Comparison of ENCODE assay signal across 25 cellular contexts in the genomic region with DNA sequence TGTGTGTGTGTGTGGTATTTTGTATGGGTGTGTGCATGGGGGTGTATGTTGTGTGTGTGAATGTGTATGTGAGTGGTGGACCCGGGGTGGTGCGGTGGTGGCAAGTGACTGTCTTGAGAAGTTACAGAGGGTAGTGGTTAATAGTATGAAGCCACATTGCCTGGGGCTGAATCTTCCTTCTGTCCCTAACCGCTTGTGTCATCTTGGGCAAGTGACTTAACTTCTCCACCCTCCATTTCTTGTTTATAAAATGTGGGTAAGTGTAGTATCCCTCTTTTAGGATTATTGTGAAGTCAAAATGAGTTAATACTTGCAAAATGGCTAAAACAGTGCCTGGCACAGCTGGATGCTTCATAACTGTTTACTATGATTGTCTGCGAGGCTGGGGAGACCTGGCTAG.
DNase-seq lines count a peak whose midpoint lies in the region; ATAC-seq, FAIRE-seq and TF ChIP-seq lines count a peak whose summit lies in the region.
"Had no signal": no experiment of that assay in that cellular context is flagged by ENCODE, and none has a peak within 500 bp of the region (broad histone marks: within the 10 kb centered on the region; RNA-seq: fewer than 3 reads in every experiment).

No MANE protein-coding gene starts in this region.

- no peak for TF ChIP-seq CTCF in neural progenitor cell (IDR thresholded peaks at IDR 0.05)

- FAIRE-seq in urothelium cell line (lab: Jason Lieb, UNC): peak; percentile 42
- FAIRE-seq: A549, D721Med, GM12878, GM12892, GM18507 had no signal

- no peak overlapping the region for H3K4me3 ChIP-seq in neural progenitor cell
- H3K4me3 ChIP-seq: A549; BLaER1 treated with 17β-estradiol and CSF1 and Interleukin-3, amounts not matched to agents 10 nM and 100 nM; GM12878 had no signal

- no peaks in the 10 kb centered on the region for H3K9me3 Mint-ChIP-seq in activated CD8-positive, alpha-beta memory T cell treated with anti-CD3 and anti-CD28 coated beads, Interleukin-2, amount 10 ng/mL, durations not matched to agents 7 days and 5 days (ENCODE audit: low read depth)
- peaks cover 13% of the 10 kb centered on the region for H3K9me3 Mint-ChIP-seq in neural progenitor cell
- H3K9me3 Mint-ChIP-seq: CD4-positive, alpha-beta T cell; CD8-positive, alpha-beta T cell had no signal

- H3K27ac Mint-ChIP-seq in activated CD8-positive, alpha-beta memory T cell treated with anti-CD3 and anti-CD28 coated beads, Interleukin-2, amount 10 ng/mL, durations not matched to agents 7 days and 5 days: peak overlapping the region; percentile 12
- H3K27ac Mint-ChIP-seq in neural progenitor cell: peak overlapping the region; percentile 3
- H3K27ac Mint-ChIP-seq: B cell; CD4-positive, alpha-beta T cell; CD8-positive, alpha-beta T cell had no signal

- no peaks in the 10 kb centered on the region for H3K27me3 Mint-ChIP-seq in activated CD8-positive, alpha-beta memory T cell treated with anti-CD3 and anti-CD28 coated beads, Interleukin-2, amount 10 ng/mL, durations not matched to agents 7 days and 5 days
- peaks cover 24% of the 10 kb centered on the region for H3K27me3 Mint-ChIP-seq in neural progenitor cell (ENCODE audit: insufficient read depth, low read depth)

- H3K4me1 Mint-ChIP-seq in activated CD8-positive, alpha-beta memory T cell treated with anti-CD3 and anti-CD28 coated beads, Interleukin-2, amount 10 ng/mL, durations not matched to agents 7 days and 5 days: no peaks in the 10 kb centered on the region
- H3K4me1 Mint-ChIP-seq in neural progenitor cell: peaks cover 21% of the 10 kb centered on the region
- H3K4me1 Mint-ChIP-seq: B cell had no signal

- H4K20me1 ChIP-seq in neural progenitor cell (ENCODE audit: low read depth): no peaks in the 10 kb centered on the region
- H4K20me1 ChIP-seq: BLaER1 treated with 17β-estradiol and CSF1 and Interleukin-3, amounts not matched to agents 10 nM and 100 nM had no signal

- H3K36me3 Mint-ChIP-seq in activated CD8-positive, alpha-beta memory T cell treated with anti-CD3 and anti-CD28 coated beads, Interleukin-2, amount 10 ng/mL, durations not matched to agents 7 days and 5 days: no peaks in the 10 kb centered on the region
- H3K36me3 Mint-ChIP-seq in neural progenitor cell: peaks cover 7% of the 10 kb centered on the region
- H3K36me3 Mint-ChIP-seq: CD8-positive, alpha-beta T cell had no signal

- CTCF ChIA-PET in activated CD8-positive, alpha-beta memory T cell treated with anti-CD3 and anti-CD28 coated beads, Interleukin-2, amount 10 ng/mL, durations not matched to agents 7 days and 5 days (lab: Charles Lee): no interaction called here

- H3K9me3 ChIP-seq in neural progenitor cell (ENCODE audit: low read depth): no peaks in the 10 kb centered on the region
- H3K9me3 ChIP-seq: A549, Caco-2 had no signal

- no peak overlapping the region for H3K4me2 ChIP-seq in neural progenitor cell
- H3K4me2 ChIP-seq: A549 had no signal

- H2AFZ ChIP-seq in neural progenitor cell (replicated peaks): no peak overlapping the region

- no peaks in the 10 kb centered on the region for H3K27me3 ChIP-seq in neural progenitor cell
- H3K27me3 ChIP-seq: BLaER1 treated with 17β-estradiol and CSF1 and Interleukin-3, amounts not matched to agents 10 nM and 100 nM had no signal

- no peak overlapping the region for H3K4me3 Mint-ChIP-seq in activated CD8-positive, alpha-beta memory T cell treated with anti-CD3 and anti-CD28 coated beads, Interleukin-2, amount 10 ng/mL, durations not matched to agents 7 days and 5 days
- H3K4me3 Mint-ChIP-seq in neural progenitor cell: no peak overlapping the region
- H3K4me3 Mint-ChIP-seq: B cell; CD4-positive, alpha-beta T cell; CD8-positive, alpha-beta T cell had no signal

- no peaks in the 10 kb centered on the region for H3K36me3 ChIP-seq in neural progenitor cell
- H3K36me3 ChIP-seq: BLaER1 treated with 17β-estradiol and CSF1 and Interleukin-3, amounts not matched to agents 10 nM and 100 nM had no signal

- peaks cover 7% of the 10 kb centered on the region for H3K4me1 ChIP-seq in neural progenitor cell

- no peaks in the 10 kb centered on the region for H3K79me2 ChIP-seq in neural progenitor cell (ENCODE audit: low read depth)

- no peak for ATAC-seq in activated CD8-positive, alpha-beta memory T cell treated with anti-CD3 and anti-CD28 coated beads, Interleukin-2, amount 10 ng/mL, durations not matched to agents 7 days and 5 days
- ATAC-seq: CD8-positive, alpha-beta T cell; GM12878 had no signal

- H3K27ac ChIP-seq in neural progenitor cell: no peak overlapping the region
- H3K27ac ChIP-seq: 22Rv1, A549, C4-2B had no signal

- H3K9ac ChIP-seq in neural progenitor cell: no peak overlapping the region
- H3K9ac ChIP-seq: BLaER1 treated with 17β-estradiol and CSF1 and Interleukin-3, amounts not matched to agents 10 nM and 100 nM had no signal

- DNase-seq in activated CD8-positive, alpha-beta memory T cell treated with anti-CD3 and anti-CD28 coated beads, Interleukin-2, amount 10 ng/mL, durations not matched to agents 7 days and 5 days: no peak
- DNase-seq in activated CD8-positive, alpha-beta memory T cell treated with anti-CD3 and anti-CD28 coated beads, Interleukin-2, amount 50 U/mL, for 48 hours: no peak
- DNase-seq in neural progenitor cell (ENCODE audit: low spot score) (no peak), urothelium cell line (ENCODE audit: low spot score) (no peak), retina (no peak), DMS153 treated with DMSO at 0.1 percent for 48 hours (lab: John Stamatoyannopoulos, UW; ENCODE audit: unreplicated experiment) (no peak)
- DNase-seq: AML-193; Caco-2; Calu3; CD4-positive, alpha-beta T cell; CD8-positive, alpha-beta T cell; DMS53; DMS79; DND-41; EL; GDM1 had no signal

- H3F3A ChIP-seq in neural progenitor cell (ENCODE audit: low read depth): no peaks in the 10 kb centered on the region
